In genomic region chr5:177296581-177296980, GRCh38 we compare ENCODE assay signal across 10 cellular contexts. TPM values are rescaled to one million over a fixed set of nuclear protein-coding genes. Genes with fewer than 3 reads are reported as not detected.
DNase-seq lines count a peak whose midpoint lies in the region; TF ChIP-seq lines count a peak whose summit lies in the region.
"Had no signal": no experiment of that assay in that cellular context is flagged by ENCODE, and none has a peak within 500 bp of the region (broad histone marks: within the 10 kb centered on the region; RNA-seq: fewer than 3 reads in every experiment).

No MANE protein-coding gene starts in this region.

- H3K4me3 ChIP-seq in OCI-LY7 (ENCODE audit: low read depth, low read length, poor library complexity, severe bottlenecking), result no peak overlapping the region
- H3K4me3 ChIP-seq in effector memory CD4-positive, alpha-beta T cell (ENCODE audit: insufficient read depth, low read depth, low read length, poor library complexity, severe bottlenecking), result no peak overlapping the region
- peak overlapping the region in 1 of 8 donors; percentile 19 for H3K4me3 ChIP-seq in spleen
- H3K4me3 ChIP-seq in adrenal gland, result no peak overlapping the region
- H3K4me3 ChIP-seq: thoracic aorta had no signal

- POLR2A ChIA-PET in OCI-LY7 (lab: Charles Lee), result interaction anchor here (0.6 to 0.9 kb wide), 3 partner anchors 12 to 77 kb away, joined by 3 read pairs; no protein-coding TSS in a partner anchor

- no peak overlapping the region for H2AFZ ChIP-seq in OCI-LY7 (ENCODE audit: low read length)

- H3K27me3 Mint-ChIP-seq in activated T-cell treated with anti-CD3 and anti-CD28 coated beads, Interleukin-2, amount 50 U/mL, for 24 hours, result no peaks in the 10 kb centered on the region

- H3K4me3 Mint-ChIP-seq in activated T-cell treated with anti-CD3 and anti-CD28 coated beads, Interleukin-2, amount 50 U/mL, for 24 hours, result no peak overlapping the region

- peak overlapping the region; percentile 76 for H3K27ac Mint-ChIP-seq in activated T-cell treated with anti-CD3 and anti-CD28 coated beads, Interleukin-2, amount 50 U/mL, for 24 hours

- H3K27ac ChIP-seq in OCI-LY7 (ENCODE audit: low read depth, low read length, poor library complexity, severe bottlenecking) (peak overlapping the region; percentile 17), spleen (peak overlapping the region; percentile 1 to 91 (median 58)), adrenal gland (peak overlapping the region in 1 of 5 donors; percentile 3)
- peak overlapping the region; percentile 38 for H3K27ac ChIP-seq in effector memory CD4-positive, alpha-beta T cell (ENCODE audit: insufficient read depth, low read length, poor library complexity, severe bottlenecking)
- H3K27ac ChIP-seq: thoracic aorta had no signal

- H3K36me3 ChIP-seq in OCI-LY7 (ENCODE audit: insufficient read depth, low read length) (peaks cover 85% of the 10 kb centered on the region), spleen (peaks cover 0 to 76% (median 46%) of the 10 kb centered on the region in 6 donors), adrenal gland (replicated peaks in 1 of 2) (peaks cover 0 to 61% of the 10 kb centered on the region in 2 donors)
- H3K36me3 ChIP-seq in effector memory CD4-positive, alpha-beta T cell (ENCODE audit: control insufficient read depth, insufficient read depth, low read length), result peaks cover 47% of the 10 kb centered on the region

- intact Hi-C loops in OCI-LY7 (cut with micrococcal nuclease; ENCODE audit: unreplicated experiment) (no loop called here), spleen (cut with DNase I; ENCODE audit: low total_unique reads) (no loop called here), adrenal gland (cut with DNase I) (no loop called here)

- no peak for TF ChIP-seq CTCF in OCI-LY7 (conservative IDR thresholded peaks at IDR 0.05; ENCODE audit: low read length)
- TF ChIP-seq CTCF in spleen (IDR thresholded peaks at IDR 0.05 in 8 of 11, conservative IDR thresholded peaks at IDR 0.05 in 3 of 11), result no peak
- TF ChIP-seq CTCF in adrenal gland (IDR thresholded peaks at IDR 0.05), result no peak

- CTCF ChIA-PET in OCI-LY7 (lab: Charles Lee; ENCODE audit: unreplicated experiment), result interaction anchor here (0.9 kb wide), 2 partner anchors 12 to 82 kb away, joined by 3 to 4 read pairs; no protein-coding TSS in a partner anchor

- H4K20me1 ChIP-seq in OCI-LY7 (ENCODE audit: insufficient read depth, low read length), result no peaks in the 10 kb centered on the region

- no peak for TF ChIP-seq POLR2A in spleen (IDR thresholded peaks at IDR 0.05)
- no peak for TF ChIP-seq POLR2A in adrenal gland (IDR thresholded peaks at IDR 0.05)

- H3K9me3 ChIP-seq in OCI-LY7 (ENCODE audit: low read length), result no peaks in the 10 kb centered on the region
- no peaks in the 10 kb centered on the region for H3K9me3 ChIP-seq in effector memory CD4-positive, alpha-beta T cell (ENCODE audit: control insufficient read depth, low read length)
- H3K9me3 ChIP-seq in spleen, result no peaks in the 10 kb centered on the region
- H3K9me3 ChIP-seq in adrenal gland (replicated peaks in 1 of 3), result no peaks in the 10 kb centered on the region
- H3K9me3 ChIP-seq: thoracic aorta had no signal

- H3K79me2 ChIP-seq in OCI-LY7 (ENCODE audit: insufficient read depth, low read depth, low read length), result peaks cover 10% of the 10 kb centered on the region; the same call in 1 of the 2 replicates

- no TSS peak for BruUV-seq in OCI-LY7 (replicated peaks; lab: Mats Ljungman, UMichigan)

- H3K27me3 ChIP-seq in effector memory CD4-positive, alpha-beta T cell (replicated peaks; ENCODE audit: control insufficient read depth, insufficient read depth, low read length, poor library complexity, severe bottlenecking), result no peaks in the 10 kb centered on the region
- H3K27me3 ChIP-seq in spleen (replicated peaks in 1 of 7) (no peaks in the 10 kb centered on the region), adrenal gland (no peaks in the 10 kb centered on the region)

- peaks cover 56% of the 10 kb centered on the region for H3K4me1 Mint-ChIP-seq in activated T-cell treated with anti-CD3 and anti-CD28 coated beads, Interleukin-2, amount 50 U/mL, for 24 hours (ENCODE audit: low read depth)

- 31 to 39% (median 33%) methylated on average over 4 of the region's 4 CpGs for WGBS in spleen, 5 donors
- 57 to 73% (median 67%) methylated on average over 4 of the region's 4 CpGs for WGBS in adrenal gland, 4 donors

- H3K9me3 Mint-ChIP-seq in activated T-cell treated with anti-CD3 and anti-CD28 coated beads, Interleukin-2, amount 50 U/mL, for 24 hours, result no peaks in the 10 kb centered on the region

- H3K9me2 ChIP-seq in OCI-LY7 (ENCODE audit: insufficient read depth, low read length), result no peaks in the 10 kb centered on the region

- H3K4me2 ChIP-seq in OCI-LY7 (ENCODE audit: low read length), result no peak overlapping the region

- H3K36me3 Mint-ChIP-seq in activated T-cell treated with anti-CD3 and anti-CD28 coated beads, Interleukin-2, amount 50 U/mL, for 24 hours (ENCODE audit: low read depth), result peaks cover 80% of the 10 kb centered on the region

- H3K4me1 ChIP-seq in OCI-LY7 (ENCODE audit: insufficient read depth, low read length, poor library complexity, severe bottlenecking) (peaks cover 39% of the 10 kb centered on the region), spleen (peaks cover 33 to 71% (median 53%) of the 10 kb centered on the region in 6 donors), adrenal gland (replicated peaks in 1 of 2) (peaks cover 8 to 24% of the 10 kb centered on the region in 2 donors)
- H3K4me1 ChIP-seq in effector memory CD4-positive, alpha-beta T cell (ENCODE audit: control insufficient read depth, insufficient read depth, low read length, poor library complexity, severe bottlenecking), result peaks cover 31% of the 10 kb centered on the region

- no peak for DNase-seq in activated T-cell treated with anti-CD3 and anti-CD28 coated beads, Interleukin-2, amount 50 U/mL, for 24 hours
- DNase-seq in activated T-cell treated with anti-CD3 and anti-CD28 coated beads for 4 hours, result no peak
- DNase-seq in OCI-LY7 (ENCODE audit: low spot score), result no peak
- DNase-seq in effector memory CD4-positive, alpha-beta T cell, result no peak
- peak; percentile 72 for DNase-seq in spleen
- no peak for DNase-seq in adrenal gland
- no peak for DNase-seq in AG08396 (ENCODE audit: low spot score)
- DNase-seq in activated gamma-delta T cell treated with Interleukin-2 at 50 U/mL for 16 hours, result no peak
- DNase-seq: stimulated activated CD4-positive, alpha-beta T cell treated with anti-CD3 and anti-CD28 coated beads, Interleukin-4, amount 100 ng/mL, for 1 hour had no signal

RNA-seq across cellular contexts. Expression of gene RAB24, which starts 6.9 kb away (rescaled TPM):
- total RNA-seq in OCI-LY7 (2014; rRNA removed; shearing (Covaris generic)), result 25.8 and 43.1 TPM in 2 replicates
- total RNA-seq in OCI-LY7 (2022) (31.3 and 36.1 TPM in 2 replicates), spleen (10 to 100 TPM; 52.1 to 90.4 (median 80.8) TPM), adrenal gland (10 to 100 TPM; 36.9 to 72.6 (median 51.6) TPM)
- polyA plus RNA-seq in spleen (100 to 1,000 TPM in 2 of 3 donors, 10 to 100 TPM in 1; 90.6 to 181 (median 170) TPM), adrenal gland (100 to 1,000 TPM in 1 of 3 donors, 10 to 100 TPM in 2; 29.4 to 134 (median 95.2) TPM)

RNA-seq across cellular contexts. Expression of gene PRELID1, which starts 7.0 kb away (rescaled TPM):
- total RNA-seq in OCI-LY7 (2014; rRNA removed; shearing (Covaris generic)), result 217 and 249 TPM in 2 replicates
- total RNA-seq in OCI-LY7 (2022) (203 and 232 TPM in 2 replicates), spleen (100 to 1,000 TPM in 5 of 7 donors, 10 to 100 TPM in 2; 74.5 to 173 (median 106) TPM), adrenal gland (100 to 1,000 TPM in 3 of 8 donors, 10 to 100 TPM in 5; 52.3 to 164 (median 97.4) TPM)
- polyA plus RNA-seq in spleen (100 to 1,000 TPM; 131 to 174 (median 154) TPM), adrenal gland (100 to 1,000 TPM; 175 to 217 (median 178) TPM)

RNA-seq across cellular contexts. Expression of gene MXD3, which starts 15.1 kb away (rescaled TPM):
- 109 and 130 TPM in 2 replicates for total RNA-seq in OCI-LY7 (2014; rRNA removed; shearing (Covaris generic))
- 81.3 and 105 TPM in 2 replicates for total RNA-seq in OCI-LY7 (2022)
- total RNA-seq in spleen, result 10 to 100 TPM; 19.3 to 80.7 (median 26.7) TPM
- polyA plus RNA-seq in spleen, result 10 to 100 TPM; 25.9 to 32.5 (median 26.2) TPM
- 1 to 10 TPM in 7 of 8 donors, under 1 TPM in 1; 0.85 to 7.5 (median 3.0) TPM for total RNA-seq in adrenal gland
- polyA plus RNA-seq in adrenal gland, result 10 to 100 TPM in 2 of 3 donors, under 1 TPM in 1; 0.16 to 42.6 (median 26.2) TPM

RNA-seq across cellular contexts. Expression of gene LMAN2, which starts 54.9 kb away (rescaled TPM):
- total RNA-seq in OCI-LY7 (2014; rRNA removed; shearing (Covaris generic)), result 144 and 151 TPM in 2 replicates
- total RNA-seq in OCI-LY7 (2022) (103 and 116 TPM in 2 replicates), spleen (100 to 1,000 TPM in 4 of 7 donors, 10 to 100 TPM in 3; 92.4 to 211 (median 109) TPM), adrenal gland (100 to 1,000 TPM; 109 to 398 (median 164) TPM)
- polyA plus RNA-seq in spleen (10 to 100 TPM; 50.1 to 96.6 (median 72.5) TPM), adrenal gland (100 to 1,000 TPM in 1 of 3 donors, 10 to 100 TPM in 2; 85.7 to 147 (median 97.4) TPM)
